In genomic region chrX:154547245-154548027, GRCh38 we compare ENCODE assay signal across 1 cellular context.
TF ChIP-seq lines count a peak whose summit lies in the region.

TSS of gene IKBKG (plus strand) at chrX:154547620. CDS start at chrX:154552003, 4,383 bp downstream.

TF ChIP-seq in H1, 55 proteins besides CTCF, POLR2A, EP300 and RAD21 (continued from another document):
- TF ChIP-seq CHD7 (IDR thresholded peaks at IDR 0.05; ENCODE audit: insufficient replicate concordance, low read length) (no peak), SIN3A (conservative IDR thresholded peaks at IDR 0.05 in 1 of 2, IDR thresholded peaks at IDR 0.05 in 1 of 2; ENCODE audit: low read depth in 1 of 2, low read length in 2 of 2) (no peak; a peak in 2 of 4 replicates), TAF1 (IDR thresholded peaks at IDR 0.05; ENCODE audit: low read depth, low read length) (peak; percentile 37; the same call in 1 of the 2 replicates), EGR1 (IDR thresholded peaks at IDR 0.05; ENCODE audit: borderline replicate concordance, low read depth, low read length) (no peak), PHF8 (conservative IDR thresholded peaks at IDR 0.05; ENCODE audit: low read depth, low read length) (peak; percentile 87), ASH2L (IDR thresholded peaks at IDR 0.05; ENCODE audit: low read length) (peak; percentile 41), CHD1 (IDR thresholded peaks at IDR 0.05; ENCODE audit: low read depth, low read length) (no peak), GABPA (IDR thresholded peaks at IDR 0.05; ENCODE audit: borderline replicate concordance, insufficient read depth, low read length) (peak; percentile 70; the same call in 1 of the 2 replicates), ATF2 (IDR thresholded peaks at IDR 0.05; ENCODE audit: low read length) (no peak), GTF2F1 (IDR thresholded peaks at IDR 0.05; ENCODE audit: borderline replicate concordance, low read depth, low read length) (no peak), SAP30 (IDR thresholded peaks at IDR 0.05; ENCODE audit: insufficient read depth, insufficient replicate concordance, low read length) (peak; percentile 43), RBBP5 (IDR thresholded peaks at IDR 0.05; ENCODE audit: borderline replicate concordance, low read depth, low read length) (0 out of 2 replicates have a peak, but pooled peaks have one; percentile 52), FOSL1 (IDR thresholded peaks at IDR 0.05; ENCODE audit: insufficient read depth, low read depth, low read length) (no peak)
TF ChIP-seq in H1: peak in this region for 6.
